ENCODE assay signal across 14 cellular contexts in genomic region chr17:57090560-57091185, GRCh38. TPM values are rescaled to one million over a fixed set of nuclear protein-coding genes. Genes with fewer than 3 reads are reported as not detected.
A peak's percentile ranks its signal among the peaks of the same experiment; 100 is the strongest.
DNase-seq lines count a peak whose midpoint lies in the region; ATAC-seq and TF ChIP-seq lines count a peak whose summit lies in the region.
"Had no signal": no experiment of that assay in that cellular context is flagged by ENCODE, and none has a peak within 500 bp of the region (broad histone marks: within the 10 kb centered on the region; RNA-seq: fewer than 3 reads in every experiment).

No MANE protein-coding gene starts in this region.

- H3K27ac ChIP-seq in right atrium auricular region, result peak overlapping the region; percentile 91 to 95
- peak overlapping the region; percentile 34 for H3K27ac ChIP-seq in suprapubic skin
- no peak overlapping the region for H3K27ac ChIP-seq in hepatocyte
- H3K27ac ChIP-seq: neutrophil had no signal

- TF ChIP-seq CTCF in Loucy (conservative IDR thresholded peaks at IDR 0.05; ENCODE audit: low read length) (no peak), brain (conservative IDR thresholded peaks at IDR 0.05) (no peak), right atrium auricular region (IDR thresholded peaks at IDR 0.05) (no peak), suprapubic skin (IDR thresholded peaks at IDR 0.05) (no peak), hepatocyte (IDR thresholded peaks at IDR 0.05; ENCODE audit: poor library complexity) (no peak)

- DNase-seq in right atrium auricular region (ENCODE audit: low spot score) (no peak), suprapubic skin (ENCODE audit: low spot score in 2 of 2) (peak in 1 of 2 donors; percentile 50), NCI-H345 treated with DMSO at 0.1 percent for 48 hours (lab: John Stamatoyannopoulos, UW; ENCODE audit: unreplicated experiment) (no peak), hepatocyte (ENCODE audit: low spot score) (no peak)
- no peak for DNase-seq in stimulated activated CD4-positive, alpha-beta T cell treated with anti-CD3 and anti-CD28 coated beads, Interleukin-1b, Interleukin-23, amount 100 ng/mL, for 48 hours
- DNase-seq: activated CD8-positive, alpha-beta memory T cell treated with anti-CD3 and anti-CD28 coated beads for 24 hours; T-helper 1 cell had no signal

- peak overlapping the region; percentile 28 for H3K4me2 ChIP-seq in Loucy (ENCODE audit: low read depth, low read length, poor library complexity, severe bottlenecking)
- H3K4me2 ChIP-seq in hepatocyte, result no peak overlapping the region

- H4K20me1 ChIP-seq in Loucy (ENCODE audit: insufficient read depth, low read length, poor library complexity, severe bottlenecking), result peaks cover 56% of the 10 kb centered on the region
- peaks cover 79% of the 10 kb centered on the region for H4K20me1 ChIP-seq in hepatocyte (ENCODE audit: insufficient read depth, poor library complexity, severe bottlenecking)

- no peaks in the 10 kb centered on the region for H3K9me3 Mint-ChIP-seq in brain
- H3K9me3 Mint-ChIP-seq: activated naive CD4-positive, alpha-beta T cell treated with anti-CD3 and anti-CD28 coated beads, Interleukin-2, amount 50 U/mL, for 24 hours; endodermal cell had no signal

- peaks cover 67% of the 10 kb centered on the region for H3K4me1 Mint-ChIP-seq in brain

- no peaks in the 10 kb centered on the region for H3K27me3 ChIP-seq in Loucy (ENCODE audit: insufficient read depth, low read length, poor library complexity, severe bottlenecking)
- no peaks in the 10 kb centered on the region for H3K27me3 ChIP-seq in right atrium auricular region
- no peaks in the 10 kb centered on the region for H3K27me3 ChIP-seq in suprapubic skin
- no peaks in the 10 kb centered on the region for H3K27me3 ChIP-seq in hepatocyte

- peak overlapping the region in 2 of 5 experiments; percentile 30 to 72 for H3K4me3 Mint-ChIP-seq in brain
- H3K4me3 Mint-ChIP-seq: activated naive CD4-positive, alpha-beta T cell treated with anti-CD3 and anti-CD28 coated beads, Interleukin-2, amount 50 U/mL, for 24 hours; endodermal cell had no signal

- no peaks in the 10 kb centered on the region for H3F3A ChIP-seq in Loucy (ENCODE audit: low read depth)

- peaks cover 4% of the 10 kb centered on the region for H3K36me3 Mint-ChIP-seq in brain
- H3K36me3 Mint-ChIP-seq: activated naive CD4-positive, alpha-beta T cell treated with anti-CD3 and anti-CD28 coated beads, Interleukin-2, amount 50 U/mL, for 24 hours had no signal

- no peak overlapping the region for H2AFZ ChIP-seq in Loucy (ENCODE audit: low read length)
- H2AFZ ChIP-seq in hepatocyte, result no peak overlapping the region

- H3K4me1 ChIP-seq in Loucy (ENCODE audit: insufficient read depth, low read length, poor library complexity, severe bottlenecking) (peaks cover 49% of the 10 kb centered on the region), right atrium auricular region (peaks cover 0 to 67% of the 10 kb centered on the region in 2 donors), suprapubic skin (peaks cover 38% of the 10 kb centered on the region), hepatocyte (ENCODE audit: insufficient read depth) (peaks cover 48% of the 10 kb centered on the region)

- TF ChIP-seq POLR2A in suprapubic skin (IDR thresholded peaks at IDR 0.05), result no peak

- TF ChIP-seq EP300 in suprapubic skin (IDR thresholded peaks at IDR 0.05), result no peak

- H3K9ac ChIP-seq in Loucy (ENCODE audit: low read depth, low read length, poor library complexity, severe bottlenecking), result no peak overlapping the region

- peaks cover 14% of the 10 kb centered on the region for H3K27me3 Mint-ChIP-seq in brain
- H3K27me3 Mint-ChIP-seq: activated naive CD4-positive, alpha-beta T cell treated with anti-CD3 and anti-CD28 coated beads, Interleukin-2, amount 50 U/mL, for 24 hours had no signal

- no peaks in the 10 kb centered on the region for H3K9me3 ChIP-seq in Loucy (ENCODE audit: insufficient read depth, low read depth, low read length)
- H3K9me3 ChIP-seq in right atrium auricular region, result no peaks in the 10 kb centered on the region
- H3K9me3 ChIP-seq in suprapubic skin, result no peaks in the 10 kb centered on the region
- no peaks in the 10 kb centered on the region for H3K9me3 ChIP-seq in hepatocyte (ENCODE audit: low read depth)
- H3K9me3 ChIP-seq: neutrophil had no signal

- H3K79me2 ChIP-seq in Loucy (ENCODE audit: insufficient read depth, low read length), result peaks cover 97% of the 10 kb centered on the region
- H3K79me2 ChIP-seq in hepatocyte, result peaks cover 93% of the 10 kb centered on the region

- peak overlapping the region in 4 of 5 experiments; percentile 37 to 89 (median 62) for H3K27ac Mint-ChIP-seq in brain
- H3K27ac Mint-ChIP-seq: activated naive CD4-positive, alpha-beta T cell treated with anti-CD3 and anti-CD28 coated beads, Interleukin-2, amount 50 U/mL, for 24 hours; endodermal cell had no signal

- no peak for ATAC-seq in HG02678 (IDR thresholded peaks at IDR 0.05; ENCODE audit: unreplicated experiment)
- ATAC-seq: GM12878 had no signal

- WGBS in suprapubic skin, result 50% methylated on average over 4 of the region's 4 CpGs
- WGBS in hepatocyte (ENCODE audit: low lambda C conversion rate, missing lambda C conversion rate), result 70% methylated on average over 4 of the region's 4 CpGs

- H3K4me3 ChIP-seq in Loucy (ENCODE audit: low read length, poor library complexity, severe bottlenecking), result no peak overlapping the region
- H3K4me3 ChIP-seq in right atrium auricular region, result no peak overlapping the region
- no peak overlapping the region for H3K4me3 ChIP-seq in suprapubic skin
- H3K4me3 ChIP-seq in hepatocyte, result no peak overlapping the region
- H3K4me3 ChIP-seq: GM12878 had no signal

- H3K36me3 ChIP-seq in Loucy (ENCODE audit: insufficient read depth, low read length) (no peaks in the 10 kb centered on the region), right atrium auricular region (no peaks in the 10 kb centered on the region), suprapubic skin (no peaks in the 10 kb centered on the region), hepatocyte (replicated peaks; ENCODE audit: insufficient read depth, low read depth) (no peaks in the 10 kb centered on the region)
- H3K36me3 ChIP-seq: neutrophil had no signal

- H3K9me2 ChIP-seq in Loucy (replicated peaks; ENCODE audit: low read depth, low read length) (no peaks in the 10 kb centered on the region), hepatocyte (replicated peaks; ENCODE audit: insufficient read depth) (no peaks in the 10 kb centered on the region)

RNA-seq across cellular contexts. Expression of gene AKAP1, which starts 5.6 kb away (rescaled TPM):
- polyA plus RNA-seq in brain (ENCODE audit: insufficient read depth, low read depth, low replicate concordance), result 49.3 TPM
- total RNA-seq in right atrium auricular region, result 100 to 1,000 TPM in 1 of 2 donors, 10 to 100 TPM in 1; 90.4 to 139 TPM
- 10 to 100 TPM; 50.1 to 76.2 (median 56.4) TPM for total RNA-seq in suprapubic skin
- total RNA-seq in hepatocyte, result 46.7 and 59.1 TPM in 2 replicates
- 28.0 and 33.0 TPM in 2 replicates for polyA plus RNA-seq in hepatocyte
